Comparison of ENCODE assay signal across 9 cellular contexts in the genomic region with DNA sequence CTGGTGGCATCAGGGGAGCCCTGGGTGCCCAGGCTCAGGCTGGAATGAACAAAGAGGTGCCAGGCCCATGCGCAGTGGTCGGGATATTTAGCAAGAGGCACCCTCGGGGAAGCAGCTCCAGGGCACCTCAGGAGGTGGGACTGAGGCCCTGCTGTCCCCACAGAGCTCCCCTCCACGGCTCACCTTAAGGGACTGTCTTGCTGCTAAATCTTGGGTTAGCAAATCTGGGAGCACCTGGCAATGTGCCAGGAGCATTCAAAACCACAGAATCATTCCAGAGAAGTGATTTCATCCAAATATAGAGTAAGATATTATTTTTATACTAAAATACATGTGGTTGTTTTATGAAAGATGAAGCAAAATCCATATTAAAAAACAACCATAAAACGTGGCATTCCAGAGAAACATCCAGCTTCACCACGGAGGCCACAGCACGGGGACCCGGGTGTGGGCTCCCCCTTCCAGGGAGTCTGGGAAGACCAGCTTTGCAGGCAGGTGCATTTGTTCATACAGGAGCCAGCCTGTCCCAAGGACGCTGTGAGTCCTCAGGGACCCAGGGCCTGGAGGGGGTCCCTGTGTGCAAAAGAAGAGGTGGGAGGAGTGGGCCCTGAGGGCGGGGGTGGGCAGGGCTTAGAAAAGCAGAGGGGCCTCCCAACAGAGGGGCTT. TPM values are rescaled to one million over a fixed set of nuclear protein-coding genes. Genes with fewer than 3 reads are reported as not detected.
DNase-seq lines count a peak whose midpoint lies in the region; ATAC-seq and TF ChIP-seq lines count a peak whose summit lies in the region.
"Had no signal": no experiment of that assay in that cellular context is flagged by ENCODE, and none has a peak within 500 bp of the region (broad histone marks: within the 10 kb centered on the region; RNA-seq: fewer than 3 reads in every experiment).

No MANE protein-coding gene starts in this region.

- H3K27me3 Mint-ChIP-seq in mesothelial cell of epicardium (ENCODE audit: low read depth) = no peaks in the 10 kb centered on the region

- no peak overlapping the region for H3K4me3 Mint-ChIP-seq in mesothelial cell of epicardium
- H3K4me3 Mint-ChIP-seq: CD14-positive monocyte had no signal

- H3K4me3 ChIP-seq in heart left ventricle (no peak overlapping the region), dorsolateral prefrontal cortex (peak overlapping the region in 3 of 59 donors; percentile 1 to 7 (median 6))

- peaks cover 8% of the 10 kb centered on the region for H3K36me3 Mint-ChIP-seq in mesothelial cell of epicardium

- intact Hi-C loops in heart left ventricle (cut with DNase I) = loop anchor here in 8 of 10 donors (1.0 to 10.0 kb wide), 10 partner anchors 32 to 192 kb away; partner anchors contain the start of gene RHOB (in 1 of the 8)
- intact Hi-C loops in cardiac septum (cut with DNase I) = loop anchor here (1.0 to 5.0 kb wide), 2 partner anchors 112 to 190 kb away; no protein-coding TSS in a partner anchor
- intact Hi-C loops in dorsolateral prefrontal cortex (cut with DNase I) = loop anchor here (1.0 to 5.0 kb wide), 2 partner anchors 112 to 191 kb away; no protein-coding TSS in a partner anchor

- TF ChIP-seq POLR2A in heart left ventricle (IDR thresholded peaks at IDR 0.05) = no peak

- 58 to 71% (median 64%) methylated on average over 8 to 10 of the region's 10 CpGs for WGBS in heart left ventricle, 4 donors

- H3K27me3 ChIP-seq in heart left ventricle = no peaks in the 10 kb centered on the region
- no peaks in the 10 kb centered on the region for H3K27me3 ChIP-seq in dorsolateral prefrontal cortex

- peaks cover 23% of the 10 kb centered on the region for H3K4me1 Mint-ChIP-seq in mesothelial cell of epicardium
- H3K4me1 Mint-ChIP-seq: CD14-positive monocyte had no signal

- peak in 1 of 12 donors; percentile 8 for TF ChIP-seq CTCF in heart left ventricle (IDR thresholded peaks at IDR 0.05)
- no peak for TF ChIP-seq CTCF in dorsolateral prefrontal cortex (IDR thresholded peaks at IDR 0.05 in 54 of 56, conservative IDR thresholded peaks at IDR 0.05 in 2 of 56; ENCODE audit: low read depth in 1 of 56, partially characterized antibody in 56 of 56)
- TF ChIP-seq CTCF in mesothelial cell of epicardium (IDR thresholded peaks at IDR 0.05; ENCODE audit: unreplicated experiment) = no peak

- ATAC-seq in heart left ventricle (no peak), GM21786 (IDR thresholded peaks at IDR 0.05; ENCODE audit: unreplicated experiment) (no peak), GM18907 (IDR thresholded peaks at IDR 0.05; ENCODE audit: unreplicated experiment) (no peak)

- peaks cover 0 to 46% (median 14%) of the 10 kb centered on the region in 9 donors for H3K36me3 ChIP-seq in heart left ventricle

- H3K27ac Mint-ChIP-seq in mesothelial cell of epicardium = peak overlapping the region; percentile 82

- no peaks in the 10 kb centered on the region for H3K9me3 ChIP-seq in heart left ventricle

- H3K27ac ChIP-seq in heart left ventricle (peak overlapping the region in 11 of 12 donors; percentile 7 to 90 (median 76)), dorsolateral prefrontal cortex (peak overlapping the region in 55 of 59 donors; percentile 5 to 85 (median 73))

- peaks cover 5 to 60% (median 40%) of the 10 kb centered on the region in 12 donors for H3K4me1 ChIP-seq in heart left ventricle

- DNase-seq in heart left ventricle (peak in 2 of 5 donors; percentile 37 to 45), cardiac septum (ENCODE audit: low spot score) (no peak), dorsolateral prefrontal cortex (peak in 2 of 10 donors; percentile 37 to 40), mesothelial cell of epicardium (ENCODE audit: low spot score in 2 of 2, unreplicated experiment in 2 of 2) (no peak), NCI-H446 (lab: John Stamatoyannopoulos, UW) (no peak), NCI-H2107 (lab: John Stamatoyannopoulos, UW) (no peak)

- no peaks in the 10 kb centered on the region for H3K9me3 Mint-ChIP-seq in mesothelial cell of epicardium
- H3K9me3 Mint-ChIP-seq: CD14-positive monocyte had no signal

RNA-seq across cellular contexts. Expression of gene HS1BP3, which starts 16.3 kb away (rescaled TPM):
- 10 to 100 TPM; 12.7 to 23.7 (median 17.9) TPM for total RNA-seq in heart left ventricle
- 10 to 100 TPM; 21.0 to 23.7 TPM for polyA plus RNA-seq in heart left ventricle
- total RNA-seq in cardiac septum = 15.6 TPM
- total RNA-seq in dorsolateral prefrontal cortex = 10 to 100 TPM; 18.3 to 36.0 (median 26.0) TPM
- total RNA-seq in mesothelial cell of epicardium = 14.3 to 16.5 TPM (median 14.6 TPM) in 3 replicates

RNA-seq across cellular contexts. Expression of gene GDF7, which starts 32.4 kb away (rescaled TPM):
- total RNA-seq in heart left ventricle = 1 to 10 TPM in 2 of 9 donors, under 1 TPM in 7; 0.14 to 1.6 (median 0.56) TPM
- polyA plus RNA-seq in heart left ventricle = under 1 TPM; 0.22 to 0.30 TPM
- 0.94 TPM for total RNA-seq in cardiac septum
- total RNA-seq in dorsolateral prefrontal cortex = 10 to 100 TPM in 2 of 120 experiments, 1 to 10 TPM in 117, under 1 TPM in 1; 0.95 to 12.5 (median 4.1) TPM
- total RNA-seq in mesothelial cell of epicardium = 3.0 to 3.2 TPM (median 3.1 TPM) in 3 replicates
- polyA plus RNA-seq: CD14-positive monocyte had no signal
